In genomic region chr2:9578475-9579235, GRCh38 we compare ENCODE assay signal across 2 cellular contexts.
TF ChIP-seq lines count a peak whose summit lies in the region.

No MANE protein-coding gene starts in this region.

TF ChIP-seq in GM23338, 12 proteins besides CTCF, POLR2A, EP300 and RAD21:
- TF ChIP-seq CREB1 (CRISPR knock-in tag; IDR thresholded peaks at IDR 0.05; ENCODE audit: low read depth) (no peak), ETS1 (IDR thresholded peaks at IDR 0.05) (no peak), ZNF331 (CRISPR knock-in tag; IDR thresholded peaks at IDR 0.05; ENCODE audit: low read depth) (no peak), ZNF114 (CRISPR knock-in tag; IDR thresholded peaks at IDR 0.05) (no peak)
- TF ChIP-seq, protein P1, sequence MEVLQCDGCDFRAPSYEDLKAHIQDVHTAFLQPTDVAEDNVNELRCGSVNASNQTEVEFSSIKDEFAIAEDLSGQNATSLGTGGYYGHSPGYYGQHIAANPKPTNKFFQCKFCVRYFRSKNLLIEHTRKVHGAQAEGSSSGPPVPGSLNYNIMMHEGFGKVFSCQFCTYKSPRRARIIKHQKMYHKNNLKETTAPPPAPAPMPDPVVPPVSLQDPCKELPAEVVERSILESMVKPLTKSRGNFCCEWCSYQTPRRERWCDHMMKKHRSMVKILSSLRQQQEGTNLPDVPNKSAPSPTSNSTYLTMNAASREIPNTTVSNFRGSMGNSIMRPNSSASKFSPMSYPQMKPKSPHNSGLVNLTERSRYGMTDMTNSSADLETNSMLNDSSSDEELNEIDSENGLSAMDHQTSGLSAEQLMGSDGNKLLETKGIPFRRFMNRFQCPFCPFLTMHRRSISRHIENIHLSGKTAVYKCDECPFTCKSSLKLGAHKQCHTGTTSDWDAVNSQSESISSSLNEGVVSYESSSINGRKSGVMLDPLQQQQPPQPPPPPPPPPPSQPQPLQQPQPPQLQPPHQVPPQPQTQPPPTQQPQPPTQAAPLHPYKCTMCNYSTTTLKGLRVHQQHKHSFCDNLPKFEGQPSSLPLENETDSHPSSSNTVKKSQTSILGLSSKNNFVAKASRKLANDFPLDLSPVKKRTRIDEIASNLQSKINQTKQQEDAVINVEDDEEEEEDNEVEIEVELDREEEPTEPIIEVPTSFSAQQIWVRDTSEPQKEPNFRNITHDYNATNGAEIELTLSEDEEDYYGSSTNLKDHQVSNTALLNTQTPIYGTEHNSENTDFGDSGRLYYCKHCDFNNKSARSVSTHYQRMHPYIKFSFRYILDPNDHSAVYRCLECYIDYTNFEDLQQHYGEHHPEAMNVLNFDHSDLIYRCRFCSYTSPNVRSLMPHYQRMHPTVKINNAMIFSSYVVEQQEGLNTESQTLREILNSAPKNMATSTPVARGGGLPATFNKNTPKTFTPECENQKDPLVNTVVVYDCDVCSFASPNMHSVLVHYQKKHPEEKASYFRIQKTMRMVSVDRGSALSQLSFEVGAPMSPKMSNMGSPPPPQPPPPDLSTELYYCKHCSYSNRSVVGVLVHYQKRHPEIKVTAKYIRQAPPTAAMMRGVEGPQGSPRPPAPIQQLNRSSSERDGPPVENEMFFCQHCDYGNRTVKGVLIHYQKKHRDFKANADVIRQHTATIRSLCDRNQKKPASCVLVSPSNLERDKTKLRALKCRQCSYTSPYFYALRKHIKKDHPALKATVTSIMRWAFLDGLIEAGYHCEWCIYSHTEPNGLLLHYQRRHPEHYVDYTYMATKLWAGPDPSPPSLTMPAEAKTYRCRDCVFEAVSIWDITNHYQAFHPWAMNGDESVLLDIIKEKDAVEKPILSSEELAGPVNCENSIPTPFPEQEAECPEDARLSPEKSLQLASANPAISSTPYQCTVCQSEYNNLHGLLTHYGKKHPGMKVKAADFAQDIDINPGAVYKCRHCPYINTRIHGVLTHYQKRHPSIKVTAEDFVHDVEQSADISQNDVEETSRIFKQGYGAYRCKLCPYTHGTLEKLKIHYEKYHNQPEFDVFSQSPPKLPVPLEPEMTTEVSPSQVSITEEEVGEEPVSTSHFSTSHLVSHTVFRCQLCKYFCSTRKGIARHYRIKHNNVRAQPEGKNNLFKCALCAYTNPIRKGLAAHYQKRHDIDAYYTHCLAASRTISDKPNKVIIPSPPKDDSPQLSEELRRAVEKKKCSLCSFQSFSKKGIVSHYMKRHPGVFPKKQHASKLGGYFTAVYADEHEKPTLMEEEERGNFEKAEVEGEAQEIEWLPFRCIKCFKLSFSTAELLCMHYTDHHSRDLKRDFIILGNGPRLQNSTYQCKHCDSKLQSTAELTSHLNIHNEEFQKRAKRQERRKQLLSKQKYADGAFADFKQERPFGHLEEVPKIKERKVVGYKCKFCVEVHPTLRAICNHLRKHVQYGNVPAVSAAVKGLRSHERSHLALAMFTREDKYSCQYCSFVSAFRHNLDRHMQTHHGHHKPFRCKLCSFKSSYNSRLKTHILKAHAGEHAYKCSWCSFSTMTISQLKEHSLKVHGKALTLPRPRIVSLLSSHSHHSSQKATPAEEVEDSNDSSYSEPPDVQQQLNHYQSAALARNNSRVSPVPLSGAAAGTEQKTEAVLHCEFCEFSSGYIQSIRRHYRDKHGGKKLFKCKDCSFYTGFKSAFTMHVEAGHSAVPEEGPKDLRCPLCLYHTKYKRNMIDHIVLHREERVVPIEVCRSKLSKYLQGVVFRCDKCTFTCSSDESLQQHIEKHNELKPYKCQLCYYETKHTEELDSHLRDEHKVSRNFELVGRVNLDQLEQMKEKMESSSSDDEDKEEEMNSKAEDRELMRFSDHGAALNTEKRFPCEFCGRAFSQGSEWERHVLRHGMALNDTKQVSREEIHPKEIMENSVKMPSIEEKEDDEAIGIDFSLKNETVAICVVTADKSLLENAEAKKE (CRISPR knock-in tag; IDR thresholded peaks at IDR 0.05): no peak
TF ChIP-seq in GM23338: peak in this region for 0.

TF ChIP-seq in neural cell, 6 proteins besides CTCF, POLR2A, EP300 and RAD21:
- no peak for TF ChIP-seq MXI1 (conservative IDR thresholded peaks at IDR 0.05; ENCODE audit: poor library complexity, severe bottlenecking)
- no peak for TF ChIP-seq TAF1 (IDR thresholded peaks at IDR 0.05; ENCODE audit: low read depth)
- TF ChIP-seq EZH2 (IDR thresholded peaks at IDR 0.05; ENCODE audit: borderline replicate concordance, insufficient read depth, low read length, poor library complexity, severe bottlenecking): no peak
- TF ChIP-seq POLR2AphosphoS5 (IDR thresholded peaks at IDR 0.05): peak; percentile 15
